ENCODE assay signal across 22 cellular contexts in the genomic region with DNA sequence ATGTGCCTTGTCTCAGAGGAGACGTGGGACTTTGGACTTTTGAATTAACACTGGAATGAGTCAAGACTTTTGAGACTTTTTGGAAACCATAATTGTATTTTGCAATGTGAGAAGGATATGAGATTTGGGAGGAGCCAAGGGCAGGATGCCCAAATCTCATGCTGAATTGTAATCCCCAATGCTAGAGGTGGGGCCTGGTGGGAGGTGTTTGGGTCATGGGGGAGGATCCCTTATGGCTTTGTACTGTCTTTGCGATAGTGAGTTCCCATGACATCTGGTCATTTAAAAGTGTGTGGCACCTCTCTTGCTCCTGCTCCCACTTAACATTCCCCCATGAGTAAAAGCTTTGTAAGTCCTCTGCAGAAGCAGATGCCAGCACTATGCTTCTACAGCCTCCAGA.
"Had no signal": no experiment of that assay in that cellular context is flagged by ENCODE, and none has a peak within 500 bp of the region (broad histone marks: within the 10 kb centered on the region; RNA-seq: fewer than 3 reads in every experiment).

No MANE protein-coding gene starts in this region.

- ATAC-seq: activated T-helper 17 cell treated with anti-CD3 and anti-CD28 coated beads, Interleukin-2, amount 50 U/mL, for 72 hours; foreskin keratinocyte; mucosa of descending colon; stimulated activated naive B cell treated with anti-CD40 and anti-IgM and Interleukin-4, amounts not matched to agents 10 μg/mL and 1 μg/mL and 100 μg/mL, for 72 hours; WTC11 had no signal

- H3K27me3 ChIP-seq: breast epithelium, foreskin keratinocyte, vagina had no signal

- DNase-seq: activated T-cell treated with anti-CD3 and anti-CD28 coated beads, Interleukin-2, amount 50 U/mL, for 1 hour; cerebellar nuclear complex; endodermal cell; foreskin keratinocyte; glutamatergic neuron; mucosa of descending colon; nephron progenitor cell; nucleus accumbens; stimulated activated CD4-positive, alpha-beta T cell treated with anti-CD3 and anti-CD28 coated beads, Interleukin-2, amount 100 ng/mL, for 48 hours; stimulated activated CD8-positive, alpha-beta memory T cell treated with anti-CD3 and anti-CD28 coated beads, Interleukin-4, amount 100 ng/mL, for 48 hours; stimulated activated naive B cell treated with anti-CD40 and anti-IgM and Interleukin-4, amounts not matched to agents 10 μg/mL and 1 μg/mL and 100 μg/mL, for 72 hours; T-helper 9 cell had no signal

- H3K27ac Mint-ChIP-seq: activated naive CD8-positive, alpha-beta T cell; activated T-helper 17 cell treated with anti-CD3 and anti-CD28 coated beads, Interleukin-2, amount 50 U/mL, for 72 hours; endodermal cell; memory B cell; nephron progenitor cell; stimulated activated naive B cell treated with anti-CD40 and anti-IgM and Interleukin-4, amounts not matched to agents 10 μg/mL and 1 μg/mL and 100 μg/mL, for 72 hours; type B pancreatic cell; WTC11 had no signal

- H3K36me3 ChIP-seq: breast epithelium, vagina had no signal

- H3K4me1 ChIP-seq: breast epithelium, vagina had no signal

- H3K9me3 Mint-ChIP-seq: activated T-helper 17 cell treated with anti-CD3 and anti-CD28 coated beads, Interleukin-2, amount 50 U/mL, for 72 hours had no signal

- H3K27me3 Mint-ChIP-seq: activated naive CD8-positive, alpha-beta T cell; activated T-helper 17 cell treated with anti-CD3 and anti-CD28 coated beads, Interleukin-2, amount 50 U/mL, for 72 hours; memory B cell; stimulated activated naive B cell treated with anti-CD40 and anti-IgM and Interleukin-4, amounts not matched to agents 10 μg/mL and 1 μg/mL and 100 μg/mL, for 72 hours; type B pancreatic cell had no signal

- H3K4me3 ChIP-seq: breast epithelium, coronary artery, mucosa of descending colon, thoracic aorta, vagina had no signal

- H3K9me3 ChIP-seq: breast epithelium, mucosa of descending colon, thoracic aorta, vagina had no signal

- H3K4me1 Mint-ChIP-seq: activated T-helper 17 cell treated with anti-CD3 and anti-CD28 coated beads, Interleukin-2, amount 50 U/mL, for 72 hours; endodermal cell; memory B cell; nephron progenitor cell; WTC11 had no signal

- H3K4me3 Mint-ChIP-seq: activated naive CD8-positive, alpha-beta T cell; activated T-helper 17 cell treated with anti-CD3 and anti-CD28 coated beads, Interleukin-2, amount 50 U/mL, for 72 hours; endodermal cell; memory B cell; nephron progenitor cell; stimulated activated naive B cell treated with anti-CD40 and anti-IgM and Interleukin-4, amounts not matched to agents 10 μg/mL and 1 μg/mL and 100 μg/mL, for 72 hours; type B pancreatic cell; WTC11 had no signal

- H3K27ac ChIP-seq: breast epithelium, coronary artery, epithelial cell of prostate, foreskin keratinocyte, thoracic aorta, vagina had no signal
